8 cellular contexts compared by ENCODE assay signal in the genomic region with DNA sequence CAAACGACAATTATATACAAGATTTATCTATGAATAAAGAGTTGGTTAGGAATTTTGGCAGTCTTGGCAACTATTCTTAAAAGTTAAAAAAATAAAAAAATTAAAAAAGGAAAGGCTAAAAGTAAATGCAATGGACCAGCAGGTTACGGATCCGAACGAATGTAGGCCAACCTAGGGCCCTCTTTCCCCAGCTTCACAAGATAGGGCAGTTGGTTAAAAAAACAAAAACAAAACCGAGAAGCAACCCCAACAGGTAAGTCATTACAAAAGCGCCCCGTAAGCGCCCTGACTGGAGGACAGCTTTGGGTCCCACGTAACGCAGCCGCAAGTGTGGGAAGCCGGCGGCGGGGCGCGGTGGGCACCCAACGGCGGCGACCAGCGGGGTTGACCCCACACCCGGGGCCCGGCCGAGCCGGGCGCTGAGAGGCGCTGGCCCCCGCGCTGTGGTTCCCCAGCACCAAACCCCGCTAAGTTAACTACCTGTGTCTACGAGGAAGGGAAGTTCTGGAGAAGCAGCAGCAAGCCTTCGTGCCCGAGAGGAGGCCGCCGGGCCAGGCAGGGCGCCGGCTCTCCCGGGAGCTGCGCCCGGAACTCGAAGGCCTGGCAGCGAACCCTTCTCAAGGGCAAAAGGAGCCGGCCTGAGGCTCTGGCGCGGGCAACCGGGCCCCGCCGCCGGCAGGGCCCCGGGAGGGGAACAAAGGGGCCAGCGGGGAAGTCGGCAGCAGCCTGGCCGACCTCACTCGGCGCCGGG. TPM values are rescaled to one million over a fixed set of nuclear protein-coding genes. Genes with fewer than 3 reads are reported as not detected.
A peak's percentile ranks its signal among the peaks of the same experiment; 100 is the strongest.
DNase-seq lines count a peak whose midpoint lies in the region; ATAC-seq and FAIRE-seq lines count a peak whose summit lies in the region.

No MANE protein-coding gene starts in this region.

- ATAC-seq in GM21717 (IDR thresholded peaks at IDR 0.05; ENCODE audit: unreplicated experiment), result peak; percentile 22

- no peaks in the 10 kb centered on the region for H3K27me3 ChIP-seq in mononuclear cell (ENCODE audit: insufficient read depth, low read length)

- H3K9me3 ChIP-seq in mononuclear cell (ENCODE audit: low read depth, low read length), result no peaks in the 10 kb centered on the region

- peak; percentile 13 for FAIRE-seq in G401.6 (lab: Jason Lieb, UNC)

- H3K4me1 ChIP-seq in mononuclear cell (ENCODE audit: insufficient read depth, low read length), result peaks cover 32% of the 10 kb centered on the region

- DNase-seq in Kasumi-1 (lab: John Stamatoyannopoulos, UW) (peak; percentile 25 to 28), H4 (ENCODE audit: low spot score) (no peak)
- DNase-seq in activated CD4-positive, alpha-beta T cell treated with anti-CD3 and anti-CD28 coated beads, Interleukin-2, amount 50 U/mL, for 48 hours, result peak; percentile 66 to 71
- peak; percentile 34 for DNase-seq in effector CD8-positive, alpha-beta T cell (lab: John Stamatoyannopoulos, UW)
- peak; percentile 21 to 34 for DNase-seq in stimulated activated CD8-positive, alpha-beta memory T cell treated with anti-CD3 and anti-CD28 coated beads, Interleukin-7, amount 100 ng/mL, for 4 hours (ENCODE audit: low read depth in 2 of 2)

- peak overlapping the region; percentile 88 for H3K4me3 ChIP-seq in mononuclear cell (ENCODE audit: low read length)

RNA-seq across cellular contexts. Expression of gene HECTD1, which starts 0.9 kb away (rescaled TPM):
- 236 TPM for total RNA-seq in mononuclear cell
- total RNA-seq in H4 (2014; rRNA removed; shearing (Covaris generic)), result 77.7 and 87.4 TPM in 2 replicates
